ENCODE assay signal across 8 cellular contexts in genomic region chr10:86401588-86402282, GRCh38. TPM values are rescaled to one million over a fixed set of nuclear protein-coding genes. Genes with fewer than 3 reads are reported as not detected.
DNase-seq lines count a peak whose midpoint lies in the region; ATAC-seq and TF ChIP-seq lines count a peak whose summit lies in the region.

No MANE protein-coding gene starts in this region.

- peaks cover 8% of the 10 kb centered on the region for H3F3A ChIP-seq in neural cell (ENCODE audit: insufficient read depth, low read length, poor library complexity, severe bottlenecking)

- no peak overlapping the region for H3K9ac ChIP-seq in neural cell (ENCODE audit: low read length)

- no peak for DNase-seq in GM06990 (ENCODE audit: extremely low read depth, insufficient read length)
- DNase-seq in T-helper 2 cell treated with Interferon-gamma antibody and Interleukin-4, amounts not matched to agents 5 μg/mL and 100 μg/mL, for 36 hours (ENCODE audit: low spot score), result peak; percentile 17
- no peak for DNase-seq in endothelial cell (ENCODE audit: low spot score)
- no peak for DNase-seq in NCI-H1092 (lab: John Stamatoyannopoulos, UW)
- no peak for DNase-seq in amniotic stem cell (lab: John Stamatoyannopoulos, UW)
- DNase-seq in NCI-H345 (lab: John Stamatoyannopoulos, UW), result no peak

- no peaks in the 10 kb centered on the region for H3K9me2 ChIP-seq in neural cell (ENCODE audit: insufficient read depth, low read length)

- TF ChIP-seq EP300 in neural cell (conservative IDR thresholded peaks at IDR 0.05; ENCODE audit: poor library complexity, severe bottlenecking), result no peak

- H3K27ac Mint-ChIP-seq in T-helper 2 cell treated with Interferon-gamma antibody and Interleukin-4, amounts not matched to agents 5 μg/mL and 100 μg/mL, for 36 hours, result peak overlapping the region; percentile 63
- no peak overlapping the region for H3K27ac Mint-ChIP-seq in endothelial cell (ENCODE audit: unreplicated experiment)

- H3K9me3 Mint-ChIP-seq in T-helper 2 cell treated with Interferon-gamma antibody and Interleukin-4, amounts not matched to agents 5 μg/mL and 100 μg/mL, for 36 hours, result no peaks in the 10 kb centered on the region
- no peaks in the 10 kb centered on the region for H3K9me3 Mint-ChIP-seq in endothelial cell (ENCODE audit: unreplicated experiment)

- H3K4me3 Mint-ChIP-seq in T-helper 2 cell treated with Interferon-gamma antibody and Interleukin-4, amounts not matched to agents 5 μg/mL and 100 μg/mL, for 36 hours, result peak overlapping the region; percentile 89
- peak overlapping the region; percentile 21 for H3K4me3 Mint-ChIP-seq in endothelial cell (ENCODE audit: unreplicated experiment)

- no peak overlapping the region for H2AFZ ChIP-seq in neural cell (ENCODE audit: low read depth, low read length)

- no peak overlapping the region for H3K27ac ChIP-seq in neural cell (ENCODE audit: low read length)

- no peaks in the 10 kb centered on the region for H3K9me3 ChIP-seq in neural cell (ENCODE audit: low read length)

- H3K36me3 Mint-ChIP-seq in T-helper 2 cell treated with Interferon-gamma antibody and Interleukin-4, amounts not matched to agents 5 μg/mL and 100 μg/mL, for 36 hours (ENCODE audit: low read depth), result peaks cover 2% of the 10 kb centered on the region
- peaks cover 5% of the 10 kb centered on the region for H3K36me3 Mint-ChIP-seq in endothelial cell (ENCODE audit: low read depth, unreplicated experiment)

- peaks cover 12% of the 10 kb centered on the region for H3K27me3 Mint-ChIP-seq in T-helper 2 cell treated with Interferon-gamma antibody and Interleukin-4, amounts not matched to agents 5 μg/mL and 100 μg/mL, for 36 hours (ENCODE audit: low read depth)
- H3K27me3 Mint-ChIP-seq in endothelial cell (ENCODE audit: unreplicated experiment), result peaks cover 17% of the 10 kb centered on the region

- H3K4me2 ChIP-seq in neural cell (ENCODE audit: low read length), result no peak overlapping the region

- H3K36me3 ChIP-seq in GM06990 (ENCODE audit: control insufficient read depth, insufficient read depth, low read length), result no peaks in the 10 kb centered on the region
- no peaks in the 10 kb centered on the region for H3K36me3 ChIP-seq in neural cell (ENCODE audit: insufficient read depth, low read length)

- peaks cover 16% of the 10 kb centered on the region for H3K4me1 Mint-ChIP-seq in T-helper 2 cell treated with Interferon-gamma antibody and Interleukin-4, amounts not matched to agents 5 μg/mL and 100 μg/mL, for 36 hours (ENCODE audit: low read depth)
- H3K4me1 Mint-ChIP-seq in endothelial cell (ENCODE audit: unreplicated experiment), result no peaks in the 10 kb centered on the region

- no peak for ATAC-seq in HG03045 (IDR thresholded peaks at IDR 0.05; ENCODE audit: unreplicated experiment)

- no peaks in the 10 kb centered on the region for H3K79me2 ChIP-seq in neural cell (replicated peaks; ENCODE audit: insufficient read depth, low read length)

- H3K27me3 ChIP-seq in GM06990 (replicated peaks; ENCODE audit: control insufficient read depth, insufficient read depth, low read length), result no peaks in the 10 kb centered on the region; the same call in 1 of the 2 replicates
- peaks cover 35% of the 10 kb centered on the region for H3K27me3 ChIP-seq in neural cell (ENCODE audit: insufficient read depth, low read depth, low read length)

- H4K20me1 ChIP-seq in neural cell (ENCODE audit: insufficient read depth), result no peaks in the 10 kb centered on the region

- H3K4me3 ChIP-seq in GM06990 (replicated peaks; ENCODE audit: low read depth, low read length) (peak overlapping the region; percentile 77), neural cell (ENCODE audit: low read length) (peak overlapping the region; percentile 97)

- TF ChIP-seq RAD21 in neural cell (conservative IDR thresholded peaks at IDR 0.05), result no peak

- TF ChIP-seq CTCF in GM06990 (IDR thresholded peaks at IDR 0.05; ENCODE audit: insufficient read depth, low read length, poor library complexity, severe bottlenecking) (no peak), endothelial cell (IDR thresholded peaks at IDR 0.05; ENCODE audit: unreplicated experiment) (no peak), neural cell (IDR thresholded peaks at IDR 0.05; ENCODE audit: poor library complexity, severe bottlenecking) (no peak)

TF ChIP-seq in neural cell, 6 proteins besides CTCF, POLR2A, EP300 and RAD21:
- TF ChIP-seq TAF1 (IDR thresholded peaks at IDR 0.05; ENCODE audit: low read depth) (no peak), POLR2AphosphoS5 (IDR thresholded peaks at IDR 0.05) (no peak), SMC3 (conservative IDR thresholded peaks at IDR 0.05; ENCODE audit: poor library complexity) (no peak), EZH2 (IDR thresholded peaks at IDR 0.05; ENCODE audit: borderline replicate concordance, insufficient read depth, low read length, poor library complexity, severe bottlenecking) (no peak), REST (IDR thresholded peaks at IDR 0.05; ENCODE audit: borderline replicate concordance) (no peak), MXI1 (conservative IDR thresholded peaks at IDR 0.05; ENCODE audit: poor library complexity, severe bottlenecking) (no peak)
TF ChIP-seq in neural cell: peak in this region for 0.

RNA-seq across cellular contexts. Expression of gene GRID1, which starts 35.1 kb away (rescaled TPM):
- total RNA-seq in endothelial cell (ENCODE audit: unreplicated experiment), result 0.26 TPM
- 7.3 and 10.4 TPM in 2 replicates for polyA plus RNA-seq in neural cell
- polyA minus RNA-seq in neural cell, result 24.3 and 25.1 TPM in 2 replicates
